ENCODE assay signal across 1 cellular context in the genomic region with DNA sequence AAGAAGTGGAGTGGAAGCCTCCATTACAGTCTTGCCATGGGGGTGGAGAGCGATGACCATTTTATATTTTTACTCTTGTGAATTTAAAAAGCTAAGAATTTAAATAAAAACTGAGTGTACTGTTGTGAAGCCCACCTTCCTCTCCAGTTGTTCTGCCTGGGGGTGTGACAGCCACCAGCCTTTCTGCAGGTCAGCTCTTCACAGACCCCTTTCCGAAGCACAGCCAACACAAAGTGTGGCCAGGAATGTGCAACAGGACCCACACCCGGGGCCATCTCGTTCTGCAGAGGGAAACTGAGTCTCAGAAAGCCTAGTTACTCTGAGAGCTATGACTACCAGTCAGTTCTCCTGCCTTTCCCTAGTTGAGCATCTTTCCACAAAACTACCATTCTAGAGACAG.
TF ChIP-seq lines count a peak whose summit lies in the region.

No MANE protein-coding gene starts in this region.

TF ChIP-seq in GM23338, 12 proteins besides CTCF, POLR2A, EP300 and RAD21 (continued from another document):
- TF ChIP-seq ZNF462 (CRISPR knock-in tag; IDR thresholded peaks at IDR 0.05) (no peak), STAT1 (IDR thresholded peaks at IDR 0.05; ENCODE audit: unreplicated experiment) (no peak)
